Comparison of ENCODE assay signal across 8 cellular contexts in genomic region chr12:27179399-27180214, GRCh38.
DNase-seq lines count a peak whose midpoint lies in the region; ATAC-seq and TF ChIP-seq lines count a peak whose summit lies in the region.

No MANE protein-coding gene starts in this region.

- peaks cover 53% of the 10 kb centered on the region for H3K4me1 Mint-ChIP-seq in activated T-helper 1 cell treated with anti-CD3 and anti-CD28 coated beads, Interleukin-12 subunit alpha, Interleukin-12 subunit beta, Interleukin-2, Interleukin-4 antibody, amounts not matched to agents 30 ng/mL and 10 ng/mL and 1 ng/mL, durations not matched to agents 14 hours and 24 hours and 36 hours (ENCODE audit: low read depth)

- POLR2A ChIA-PET in HEK293T (lab: Yijun Ruan, JAX) = interaction anchor here (0.6 kb wide), 1 partner anchor 14 kb away, joined by 3 read pairs; no protein-coding TSS in a partner anchor

- H3K27ac Mint-ChIP-seq in activated T-helper 1 cell treated with anti-CD3 and anti-CD28 coated beads, Interleukin-12 subunit alpha, Interleukin-12 subunit beta, Interleukin-2, Interleukin-4 antibody, amounts not matched to agents 30 ng/mL and 10 ng/mL and 1 ng/mL, durations not matched to agents 14 hours and 24 hours and 36 hours = peak overlapping the region; percentile 66

- peak overlapping the region; percentile 19 for H3K4me3 Mint-ChIP-seq in activated T-helper 1 cell treated with anti-CD3 and anti-CD28 coated beads, Interleukin-12 subunit alpha, Interleukin-12 subunit beta, Interleukin-2, Interleukin-4 antibody, amounts not matched to agents 30 ng/mL and 10 ng/mL and 1 ng/mL, durations not matched to agents 14 hours and 24 hours and 36 hours

- H3K9me3 Mint-ChIP-seq in activated T-helper 1 cell treated with anti-CD3 and anti-CD28 coated beads, Interleukin-12 subunit alpha, Interleukin-12 subunit beta, Interleukin-2, Interleukin-4 antibody, amounts not matched to agents 30 ng/mL and 10 ng/mL and 1 ng/mL, durations not matched to agents 14 hours and 24 hours and 36 hours = no peaks in the 10 kb centered on the region

- no peaks in the 10 kb centered on the region for H3K27me3 Mint-ChIP-seq in activated T-helper 1 cell treated with anti-CD3 and anti-CD28 coated beads, Interleukin-12 subunit alpha, Interleukin-12 subunit beta, Interleukin-2, Interleukin-4 antibody, amounts not matched to agents 30 ng/mL and 10 ng/mL and 1 ng/mL, durations not matched to agents 14 hours and 24 hours and 36 hours (ENCODE audit: insufficient read depth)

- CTCF ChIA-PET in HEK293T (lab: Yijun Ruan, JAX) = interaction anchor here (0.7 kb wide), 1 partner anchor 126 kb away, joined by 3 read pairs; no protein-coding TSS in a partner anchor

- no peak overlapping the region for H3K4me3 ChIP-seq in LNCaP clone FGC (ENCODE audit: low read depth, low read length)

- no peak for TF ChIP-seq CTCF in LNCaP clone FGC (IDR thresholded peaks at IDR 0.05; ENCODE audit: control insufficient read depth, extremely low read depth, insufficient read depth)

- ATAC-seq in left ventricle myocardium superior = peak; percentile 91
- ATAC-seq in stimulated activated naive CD8-positive, alpha-beta T cell treated with anti-CD3 and anti-CD28 coated beads, Interleukin-15, Interleukin-2, amounts not matched to agents 100 U/mL and 50 U/mL, for 24 hours = peak; percentile 97

- no peaks in the 10 kb centered on the region for H3K36me3 Mint-ChIP-seq in activated T-helper 1 cell treated with anti-CD3 and anti-CD28 coated beads, Interleukin-12 subunit alpha, Interleukin-12 subunit beta, Interleukin-2, Interleukin-4 antibody, amounts not matched to agents 30 ng/mL and 10 ng/mL and 1 ng/mL, durations not matched to agents 14 hours and 24 hours and 36 hours (ENCODE audit: low read depth)

- DNase-seq in stimulated activated CD4-positive, alpha-beta T cell treated with anti-CD3 and anti-CD28 coated beads, Interleukin-12 subunit alpha, Interleukin-12 subunit beta, amount 100 ng/mL, for 48 hours (ENCODE audit: low read depth in 2 of 3, low spot score in 1 of 3) = peak in 2 of 3 donors; percentile 14 to 45
- no peak for DNase-seq in stimulated activated CD4-positive, alpha-beta T cell treated with anti-CD3 and anti-CD28 coated beads, Interleukin-12 subunit alpha, Interleukin-12 subunit beta, amount 100 ng/mL, for 4 hours
- DNase-seq in HEK293T (ENCODE audit: extremely low spot score) (peak; percentile 28), LNCaP clone FGC (ENCODE audit: low read depth) (peak; percentile 97), left ventricle myocardium superior (no peak), NCI-H1105 (lab: John Stamatoyannopoulos, UW) (no peak)
- DNase-seq in activated T-helper 1 cell treated with anti-CD3 and anti-CD28 coated beads, Interleukin-12 subunit alpha, Interleukin-12 subunit beta, Interleukin-2, Interleukin-4 antibody, amounts not matched to agents 30 ng/mL and 10 ng/mL and 1 ng/mL, durations not matched to agents 14 hours and 24 hours and 36 hours (ENCODE audit: low spot score) = peak; percentile 25
- peak; percentile 19 for DNase-seq in stimulated activated naive CD8-positive, alpha-beta T cell treated with anti-CD3 and anti-CD28 coated beads, Interleukin-15, Interleukin-2, amounts not matched to agents 100 U/mL and 50 U/mL, for 24 hours

- intact Hi-C loops in activated T-helper 1 cell treated with anti-CD3 and anti-CD28 coated beads, Interleukin-12 subunit alpha, Interleukin-12 subunit beta, Interleukin-2, Interleukin-4 antibody, amounts not matched to agents 30 ng/mL and 10 ng/mL and 1 ng/mL, durations not matched to agents 14 hours and 24 hours and 36 hours (cut with micrococcal nuclease) = loop anchor here (1.0 to 5.0 kb wide), 8 partner anchors 29 to 643 kb away; partner anchors contain the start of gene STK38L
- intact Hi-C loops in left ventricle myocardium superior (cut with micrococcal nuclease) = no loop called here

TF ChIP-seq in HEK293T, 16 proteins besides CTCF, POLR2A, EP300 and RAD21:
- TF ChIP-seq NFRKB (IDR thresholded peaks at IDR 0.05) (no peak), ZNF384 (IDR thresholded peaks at IDR 0.05) (no peak), FOXK2 (IDR thresholded peaks at IDR 0.05) (no peak), LEF1 (IDR thresholded peaks at IDR 0.05; ENCODE audit: borderline replicate concordance) (no peak), SUZ12 (IDR thresholded peaks at IDR 0.05) (no peak), HDGF (IDR thresholded peaks at IDR 0.05; ENCODE audit: borderline replicate concordance) (no peak), ELF4 (IDR thresholded peaks at IDR 0.05) (no peak), TARDBP (IDR thresholded peaks at IDR 0.05) (no peak), L3MBTL2 (conservative IDR thresholded peaks at IDR 0.05) (no peak), FOXM1 (IDR thresholded peaks at IDR 0.05; ENCODE audit: borderline replicate concordance) (no peak), ARNT (IDR thresholded peaks at IDR 0.05) (no peak), CTBP1 (IDR thresholded peaks at IDR 0.05; ENCODE audit: borderline replicate concordance) (no peak), FOXA1 (IDR thresholded peaks at IDR 0.05) (no peak), SP1 (IDR thresholded peaks at IDR 0.05) (no peak), PKNOX1 (IDR thresholded peaks at IDR 0.05) (no peak)
TF ChIP-seq in HEK293T: peak in this region for 0.

Comparison
In these comparisons a context has a peak if more than half of its experiments do, and no peak if none do; other contexts are left out.
1. DNase-seq: peak in stimulated activated CD4-positive, alpha-beta T cell treated with anti-CD3 and anti-CD28 coated beads, Interleukin-12 subunit alpha, Interleukin-12 subunit beta, amount 100 ng/mL, for 48 hours (2 of 3), HEK293T (single experiment), LNCaP clone FGC (single experiment), activated T-helper 1 cell treated with anti-CD3 and anti-CD28 coated beads, Interleukin-12 subunit alpha, Interleukin-12 subunit beta, Interleukin-2, Interleukin-4 antibody, amounts not matched to agents 30 ng/mL and 10 ng/mL and 1 ng/mL, durations not matched to agents 14 hours and 24 hours and 36 hours (single experiment) and stimulated activated naive CD8-positive, alpha-beta T cell treated with anti-CD3 and anti-CD28 coated beads, Interleukin-15, Interleukin-2, amounts not matched to agents 100 U/mL and 50 U/mL, for 24 hours (single experiment); none in stimulated activated CD4-positive, alpha-beta T cell treated with anti-CD3 and anti-CD28 coated beads, Interleukin-12 subunit alpha, Interleukin-12 subunit beta, amount 100 ng/mL, for 4 hours (single experiment), left ventricle myocardium superior (single experiment) and NCI-H1105 (single experiment).